ENCODE assay signal across 16 cellular contexts in genomic region chr2:241959751-241960269, GRCh38.
DNase-seq lines count a peak whose midpoint lies in the region; ATAC-seq and TF ChIP-seq lines count a peak whose summit lies in the region.
"Had no signal": no experiment of that assay in that cellular context is flagged by ENCODE, and none has a peak within 500 bp of the region (broad histone marks: within the 10 kb centered on the region; RNA-seq: fewer than 3 reads in every experiment).

No MANE protein-coding gene starts in this region.

- no TSS peak for BruUV-seq in A673 (replicated peaks; lab: Mats Ljungman, UMichigan)

- H3K9me3 ChIP-seq in A673 (ENCODE audit: low read depth, low read length, poor library complexity, severe bottlenecking) (no peaks in the 10 kb centered on the region), SK-N-SH (no peaks in the 10 kb centered on the region)

- no peak overlapping the region for H3K9ac ChIP-seq in SK-N-SH

- peak; percentile 9 for DNase-seq in A673 (ENCODE audit: low spot score)
- DNase-seq in CD14-positive monocyte (ENCODE audit: low spot score), result no peak
- DNase-seq in SK-N-SH, result no peak
- DNase-seq in mesothelial cell of epicardium (ENCODE audit: low spot score in 2 of 2, unreplicated experiment in 2 of 2), result no peak
- no peak for DNase-seq in nucleus accumbens (lab: John Stamatoyannopoulos, UW)
- no peak for DNase-seq in NCI-H1436 treated with DMSO at 0.1 percent for 48 hours (lab: John Stamatoyannopoulos, UW)
- DNase-seq: ACHN; CD8-positive, alpha-beta memory T cell; GOT3; KG1; NCI-H2081; NCI-H2227 treated with DMSO at 0.1 percent for 48 hours; NCI-H526 had no signal

- WGBS in SK-N-SH (ENCODE audit: low lambda C conversion rate), result 65% methylated on average over 3 of the region's 3 CpGs

- CTCF ChIA-PET in A673 (lab: Charles Lee), result no interaction called here
- CTCF ChIA-PET in SK-N-SH (lab: Yijun Ruan, JAX), result interaction anchor here (1.3 to 4.3 kb wide), 4 partner anchors 9 to 19 kb away, joined by 3 to 31 read pairs (median 4); no protein-coding TSS in a partner anchor

- no peak overlapping the region for H3K4me3 Mint-ChIP-seq in CD14-positive monocyte
- no peak overlapping the region for H3K4me3 Mint-ChIP-seq in mesothelial cell of epicardium
- H3K4me3 Mint-ChIP-seq: CD8-positive, alpha-beta memory T cell had no signal

- H3K36me3 ChIP-seq in A673 (ENCODE audit: insufficient read depth, low read length, poor library complexity, severe bottlenecking) (no peaks in the 10 kb centered on the region), SK-N-SH (replicated peaks in 1 of 2; ENCODE audit: control insufficient read depth in 1 of 2, insufficient read depth in 2 of 2, low read length in 1 of 2) (no peaks in the 10 kb centered on the region)

- peak overlapping the region; percentile 45 to 90 (median 86) for H3K27ac Mint-ChIP-seq in CD14-positive monocyte
- H3K27ac Mint-ChIP-seq in mesothelial cell of epicardium, result peak overlapping the region; percentile 1

- no peak for TF ChIP-seq RAD21 in SK-N-SH (IDR thresholded peaks at IDR 0.05; ENCODE audit: low read length)

- H3K4me1 ChIP-seq in A673 (ENCODE audit: insufficient read depth, low read length, poor library complexity, severe bottlenecking) (peaks cover 11% of the 10 kb centered on the region), SK-N-SH (ENCODE audit: control insufficient read depth in 1 of 2, insufficient read depth in 2 of 2, low read depth in 1 of 2, low read length in 1 of 2) (peaks cover 0 to 7% of the 10 kb centered on the region in 2 experiments; a peak in 1 of 4 replicates)

- no peaks in the 10 kb centered on the region for H3K9me2 ChIP-seq in SK-N-SH

- no peak overlapping the region for H3K4me2 ChIP-seq in SK-N-SH

- H3K79me2 ChIP-seq in SK-N-SH (ENCODE audit: insufficient read depth), result no peaks in the 10 kb centered on the region

- no peaks in the 10 kb centered on the region for H3K27me3 ChIP-seq in A673 (replicated peaks; ENCODE audit: insufficient read depth, low read depth, low read length, poor library complexity)
- H3K27me3 ChIP-seq in SK-N-SH (ENCODE audit: insufficient read depth), result no peaks in the 10 kb centered on the region

- TF ChIP-seq CTCF in A673 (conservative IDR thresholded peaks at IDR 0.05; ENCODE audit: low read depth, low read length), result no peak
- TF ChIP-seq CTCF in CD14-positive monocyte (IDR thresholded peaks at IDR 0.05), result no peak
- no peak for TF ChIP-seq CTCF in SK-N-SH (IDR thresholded peaks at IDR 0.05)
- TF ChIP-seq CTCF in mesothelial cell of epicardium (IDR thresholded peaks at IDR 0.05; ENCODE audit: unreplicated experiment), result no peak

- intact Hi-C loops in A673 (cut with micrococcal nuclease; ENCODE audit: unreplicated experiment) (no loop called here), CD14-positive monocyte (cut with micrococcal nuclease) (no loop called here)

- H3K27ac ChIP-seq in A673 (ENCODE audit: low read depth, low read length, poor library complexity, severe bottlenecking) (no peak overlapping the region), SK-N-SH (ENCODE audit: low read depth in 2 of 2, low read length in 1 of 2) (no peak overlapping the region)
- H3K27ac ChIP-seq: SK-N-MC had no signal

- H3K36me3 Mint-ChIP-seq in CD14-positive monocyte, result peaks cover 6 to 14% of the 10 kb centered on the region in 2 donors
- H3K36me3 Mint-ChIP-seq in mesothelial cell of epicardium, result no peaks in the 10 kb centered on the region

- no peak for TF ChIP-seq EP300 in SK-N-SH (IDR thresholded peaks at IDR 0.05; ENCODE audit: borderline replicate concordance in 1 of 2, low read depth in 1 of 2, low read length in 1 of 2)

- H4K20me1 ChIP-seq in SK-N-SH (ENCODE audit: insufficient read depth), result no peaks in the 10 kb centered on the region

- H3K27me3 Mint-ChIP-seq in CD14-positive monocyte (ENCODE audit: low read depth in 3 of 3) (peaks cover 0 to 4% (median 0%) of the 10 kb centered on the region in 3 donors), mesothelial cell of epicardium (ENCODE audit: low read depth) (peaks cover 14% of the 10 kb centered on the region)
- H3K27me3 Mint-ChIP-seq: CD8-positive, alpha-beta memory T cell had no signal

- H2AFZ ChIP-seq in SK-N-SH (ENCODE audit: low read depth), result no peak overlapping the region

- H3K9me3 Mint-ChIP-seq in CD14-positive monocyte (peaks cover 17 to 28% (median 20%) of the 10 kb centered on the region in 7 donors), mesothelial cell of epicardium (no peaks in the 10 kb centered on the region)
- H3K9me3 Mint-ChIP-seq: CD8-positive, alpha-beta memory T cell had no signal

- H3K4me3 ChIP-seq in A673 (ENCODE audit: low read depth, low read length, poor library complexity, severe bottlenecking) (no peak overlapping the region), SK-N-SH (ENCODE audit: low read depth in 2 of 2, low read length in 1 of 2) (no peak overlapping the region)
- H3K4me3 ChIP-seq: SK-N-MC had no signal

- POLR2A ChIA-PET in A673 (lab: Charles Lee; ENCODE audit: low non-redundant PET), result no interaction called here
- POLR2A ChIA-PET in SK-N-SH (lab: Yijun Ruan, JAX), result no interaction called here

- H3F3A ChIP-seq in SK-N-SH (replicated peaks; ENCODE audit: insufficient read depth), result no peaks in the 10 kb centered on the region

- ATAC-seq in GM18867 (IDR thresholded peaks at IDR 0.05; ENCODE audit: unreplicated experiment) (no peak), HG02763 (IDR thresholded peaks at IDR 0.05; ENCODE audit: unreplicated experiment) (no peak)

- H3K4me1 Mint-ChIP-seq in CD14-positive monocyte, result peaks cover 52% of the 10 kb centered on the region
- H3K4me1 Mint-ChIP-seq in mesothelial cell of epicardium, result peaks cover 22% of the 10 kb centered on the region

TF ChIP-seq in SK-N-SH, 30 proteins besides CTCF, POLR2A, EP300 and RAD21:
- TF ChIP-seq RCOR1 (IDR thresholded peaks at IDR 0.05; ENCODE audit: low read length) (0 out of 2 replicates have a peak, but pooled peaks have one; percentile 14), JUND (IDR thresholded peaks at IDR 0.05) (no peak), GATA2 (CRISPR knock-in tag; IDR thresholded peaks at IDR 0.05) (peak; percentile 67)
